In genomic region chr17:58534901-58535421, GRCh38 we compare ENCODE assay signal across 1 cellular context.
TF ChIP-seq lines count a peak whose summit lies in the region.

No MANE protein-coding gene starts in this region.

TF ChIP-seq in HepG2, 621 proteins besides CTCF, POLR2A, EP300 and RAD21 (continues in another document):
- TF ChIP-seq SP1 (IDR thresholded peaks at IDR 0.05) (no peak), SP1 (CRISPR knock-in tag; IDR thresholded peaks at IDR 0.05) (no peak), ZNF282 (IDR thresholded peaks at IDR 0.05; ENCODE audit: partially characterized antibody) (no peak), GMEB2 (CRISPR knock-in tag; IDR thresholded peaks at IDR 0.05; ENCODE audit: low read depth) (no peak), RNF2 (conservative IDR thresholded peaks at IDR 0.05; ENCODE audit: low read depth) (no peak), ZC3H13 (CRISPR knock-in tag; IDR thresholded peaks at IDR 0.05) (no peak), ZNF326 (CRISPR knock-in tag; IDR thresholded peaks at IDR 0.05; ENCODE audit: borderline replicate concordance) (no peak), TEF (CRISPR knock-in tag; IDR thresholded peaks at IDR 0.05) (no peak), ZNF816 (CRISPR knock-in tag; IDR thresholded peaks at IDR 0.05; ENCODE audit: borderline replicate concordance) (no peak), RXRB (CRISPR knock-in tag; IDR thresholded peaks at IDR 0.05; ENCODE audit: borderline replicate concordance) (no peak), MLXIP (CRISPR knock-in tag; IDR thresholded peaks at IDR 0.05; ENCODE audit: borderline replicate concordance) (no peak), CEBPB (IDR thresholded peaks at IDR 0.05; ENCODE audit: borderline replicate concordance, low read depth, low read length) (peak; percentile 82), ZNF576 (CRISPR knock-in tag; IDR thresholded peaks at IDR 0.05) (no peak), NR2C2 (CRISPR knock-in tag; IDR thresholded peaks at IDR 0.05; ENCODE audit: borderline replicate concordance) (0 out of 2 replicates have a peak, but pooled peaks have one; percentile 10), DNMT3B (CRISPR knock-in tag; conservative IDR thresholded peaks at IDR 0.05) (0 out of 2 replicates have a peak, but pooled peaks have one; percentile 13), MTA1 (CRISPR knock-in tag; IDR thresholded peaks at IDR 0.05; ENCODE audit: borderline replicate concordance) (no peak), HMG20A (CRISPR knock-in tag; IDR thresholded peaks at IDR 0.05; ENCODE audit: borderline replicate concordance) (0 out of 2 replicates have a peak, but pooled peaks have one; percentile 0), ARID5B (CRISPR knock-in tag; IDR thresholded peaks at IDR 0.05) (no peak), JUND (CRISPR knock-in tag; IDR thresholded peaks at IDR 0.05) (no peak), FOSL2 (CRISPR knock-in tag; IDR thresholded peaks at IDR 0.05) (peak; percentile 88), SAP130 (CRISPR knock-in tag; IDR thresholded peaks at IDR 0.05; ENCODE audit: low read depth) (peak; percentile 7; the same call in 1 of the 2 replicates), PAWR (CRISPR knock-in tag; IDR thresholded peaks at IDR 0.05; ENCODE audit: borderline replicate concordance) (no peak), RBAK (CRISPR knock-in tag; IDR thresholded peaks at IDR 0.05) (no peak), GABPB1 (CRISPR knock-in tag; IDR thresholded peaks at IDR 0.05) (no peak), PPARG (CRISPR knock-in tag; conservative IDR thresholded peaks at IDR 0.05) (no peak), MXD4 (CRISPR knock-in tag; IDR thresholded peaks at IDR 0.05) (no peak), ZNF256 (CRISPR knock-in tag; conservative IDR thresholded peaks at IDR 0.05) (no peak), ZSCAN5A (CRISPR knock-in tag; IDR thresholded peaks at IDR 0.05; ENCODE audit: borderline replicate concordance) (no peak), WIZ (CRISPR knock-in tag; IDR thresholded peaks at IDR 0.05) (no peak), SRSF9 (IDR thresholded peaks at IDR 0.05; ENCODE audit: borderline replicate concordance, insufficient read depth, low read depth, low read length, poor library complexity, severe bottlenecking) (no peak), SIN3A (IDR thresholded peaks at IDR 0.05; ENCODE audit: borderline replicate concordance, low read depth, low read length) (no peak), ZNF501 (CRISPR knock-in tag; IDR thresholded peaks at IDR 0.05) (peak; percentile 38; the same call in 1 of the 2 replicates), ZFAT (CRISPR knock-in tag; conservative IDR thresholded peaks at IDR 0.05) (no peak), BORCS8-MEF2B (CRISPR knock-in tag; IDR thresholded peaks at IDR 0.05) (0 out of 2 replicates have a peak, but pooled peaks have one; percentile 56), GATAD2A (CRISPR knock-in tag; IDR thresholded peaks at IDR 0.05) (no peak), AGO2 (optimal IDR thresholded peaks at IDR 0.05; ENCODE audit: low read depth, low read length) (no peak)
- TF ChIP-seq, protein P1, sequence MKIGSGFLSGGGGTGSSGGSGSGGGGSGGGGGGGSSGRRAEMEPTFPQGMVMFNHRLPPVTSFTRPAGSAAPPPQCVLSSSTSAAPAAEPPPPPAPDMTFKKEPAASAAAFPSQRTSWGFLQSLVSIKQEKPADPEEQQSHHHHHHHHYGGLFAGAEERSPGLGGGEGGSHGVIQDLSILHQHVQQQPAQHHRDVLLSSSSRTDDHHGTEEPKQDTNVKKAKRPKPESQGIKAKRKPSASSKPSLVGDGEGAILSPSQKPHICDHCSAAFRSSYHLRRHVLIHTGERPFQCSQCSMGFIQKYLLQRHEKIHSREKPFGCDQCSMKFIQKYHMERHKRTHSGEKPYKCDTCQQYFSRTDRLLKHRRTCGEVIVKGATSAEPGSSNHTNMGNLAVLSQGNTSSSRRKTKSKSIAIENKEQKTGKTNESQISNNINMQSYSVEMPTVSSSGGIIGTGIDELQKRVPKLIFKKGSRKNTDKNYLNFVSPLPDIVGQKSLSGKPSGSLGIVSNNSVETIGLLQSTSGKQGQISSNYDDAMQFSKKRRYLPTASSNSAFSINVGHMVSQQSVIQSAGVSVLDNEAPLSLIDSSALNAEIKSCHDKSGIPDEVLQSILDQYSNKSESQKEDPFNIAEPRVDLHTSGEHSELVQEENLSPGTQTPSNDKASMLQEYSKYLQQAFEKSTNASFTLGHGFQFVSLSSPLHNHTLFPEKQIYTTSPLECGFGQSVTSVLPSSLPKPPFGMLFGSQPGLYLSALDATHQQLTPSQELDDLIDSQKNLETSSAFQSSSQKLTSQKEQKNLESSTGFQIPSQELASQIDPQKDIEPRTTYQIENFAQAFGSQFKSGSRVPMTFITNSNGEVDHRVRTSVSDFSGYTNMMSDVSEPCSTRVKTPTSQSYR (CRISPR knock-in tag; IDR thresholded peaks at IDR 0.05; ENCODE audit: borderline replicate concordance), result no peak
- TF ChIP-seq, protein P2, sequence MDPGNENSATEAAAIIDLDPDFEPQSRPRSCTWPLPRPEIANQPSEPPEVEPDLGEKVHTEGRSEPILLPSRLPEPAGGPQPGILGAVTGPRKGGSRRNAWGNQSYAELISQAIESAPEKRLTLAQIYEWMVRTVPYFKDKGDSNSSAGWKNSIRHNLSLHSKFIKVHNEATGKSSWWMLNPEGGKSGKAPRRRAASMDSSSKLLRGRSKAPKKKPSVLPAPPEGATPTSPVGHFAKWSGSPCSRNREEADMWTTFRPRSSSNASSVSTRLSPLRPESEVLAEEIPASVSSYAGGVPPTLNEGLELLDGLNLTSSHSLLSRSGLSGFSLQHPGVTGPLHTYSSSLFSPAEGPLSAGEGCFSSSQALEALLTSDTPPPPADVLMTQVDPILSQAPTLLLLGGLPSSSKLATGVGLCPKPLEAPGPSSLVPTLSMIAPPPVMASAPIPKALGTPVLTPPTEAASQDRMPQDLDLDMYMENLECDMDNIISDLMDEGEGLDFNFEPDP (CRISPR knock-in tag; conservative IDR thresholded peaks at IDR 0.05), result no peak
- TF ChIP-seq, protein P3, sequence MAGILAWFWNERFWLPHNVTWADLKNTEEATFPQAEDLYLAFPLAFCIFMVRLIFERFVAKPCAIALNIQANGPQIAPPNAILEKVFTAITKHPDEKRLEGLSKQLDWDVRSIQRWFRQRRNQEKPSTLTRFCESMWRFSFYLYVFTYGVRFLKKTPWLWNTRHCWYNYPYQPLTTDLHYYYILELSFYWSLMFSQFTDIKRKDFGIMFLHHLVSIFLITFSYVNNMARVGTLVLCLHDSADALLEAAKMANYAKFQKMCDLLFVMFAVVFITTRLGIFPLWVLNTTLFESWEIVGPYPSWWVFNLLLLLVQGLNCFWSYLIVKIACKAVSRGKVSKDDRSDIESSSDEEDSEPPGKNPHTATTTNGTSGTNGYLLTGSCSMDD (CRISPR knock-in tag; IDR thresholded peaks at IDR 0.05), result no peak
- TF ChIP-seq, protein P4, sequence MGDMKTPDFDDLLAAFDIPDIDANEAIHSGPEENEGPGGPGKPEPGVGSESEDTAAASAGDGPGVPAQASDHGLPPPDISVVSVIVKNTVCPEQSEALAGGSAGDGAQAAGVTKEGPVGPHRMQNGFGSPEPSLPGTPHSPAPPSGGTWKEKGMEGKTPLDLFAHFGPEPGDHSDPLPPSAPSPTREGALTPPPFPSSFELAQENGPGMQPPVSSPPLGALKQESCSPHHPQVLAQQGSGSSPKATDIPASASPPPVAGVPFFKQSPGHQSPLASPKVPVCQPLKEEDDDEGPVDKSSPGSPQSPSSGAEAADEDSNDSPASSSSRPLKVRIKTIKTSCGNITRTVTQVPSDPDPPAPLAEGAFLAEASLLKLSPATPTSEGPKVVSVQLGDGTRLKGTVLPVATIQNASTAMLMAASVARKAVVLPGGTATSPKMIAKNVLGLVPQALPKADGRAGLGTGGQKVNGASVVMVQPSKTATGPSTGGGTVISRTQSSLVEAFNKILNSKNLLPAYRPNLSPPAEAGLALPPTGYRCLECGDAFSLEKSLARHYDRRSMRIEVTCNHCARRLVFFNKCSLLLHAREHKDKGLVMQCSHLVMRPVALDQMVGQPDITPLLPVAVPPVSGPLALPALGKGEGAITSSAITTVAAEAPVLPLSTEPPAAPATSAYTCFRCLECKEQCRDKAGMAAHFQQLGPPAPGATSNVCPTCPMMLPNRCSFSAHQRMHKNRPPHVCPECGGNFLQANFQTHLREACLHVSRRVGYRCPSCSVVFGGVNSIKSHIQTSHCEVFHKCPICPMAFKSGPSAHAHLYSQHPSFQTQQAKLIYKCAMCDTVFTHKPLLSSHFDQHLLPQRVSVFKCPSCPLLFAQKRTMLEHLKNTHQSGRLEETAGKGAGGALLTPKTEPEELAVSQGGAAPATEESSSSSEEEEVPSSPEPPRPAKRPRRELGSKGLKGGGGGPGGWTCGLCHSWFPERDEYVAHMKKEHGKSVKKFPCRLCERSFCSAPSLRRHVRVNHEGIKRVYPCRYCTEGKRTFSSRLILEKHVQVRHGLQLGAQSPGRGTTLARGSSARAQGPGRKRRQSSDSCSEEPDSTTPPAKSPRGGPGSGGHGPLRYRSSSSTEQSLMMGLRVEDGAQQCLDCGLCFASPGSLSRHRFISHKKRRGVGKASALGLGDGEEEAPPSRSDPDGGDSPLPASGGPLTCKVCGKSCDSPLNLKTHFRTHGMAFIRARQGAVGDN (CRISPR knock-in tag; IDR thresholded peaks at IDR 0.05), result peak; percentile 19; the same call in 1 of the 2 replicates
